Comparison of ENCODE assay signal across 10 cellular contexts in the genomic region with DNA sequence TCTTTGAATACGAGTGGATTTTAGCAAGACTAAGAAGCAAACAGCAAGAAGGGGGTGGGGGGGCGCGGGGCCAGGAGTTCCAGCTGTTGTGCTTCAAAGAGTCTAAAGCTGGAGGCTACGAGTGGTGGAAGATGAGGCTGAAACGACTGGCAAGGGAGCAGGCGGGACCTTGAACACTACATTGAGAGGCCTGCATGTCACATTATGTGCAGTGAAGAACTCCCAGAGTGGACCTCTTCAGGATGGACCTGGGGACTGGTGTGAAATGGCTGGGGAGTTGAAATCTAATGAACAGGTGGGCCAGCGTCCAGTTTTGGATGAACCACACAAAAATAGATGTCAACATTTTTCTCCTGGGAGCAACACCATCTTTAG. TPM values are rescaled to one million over a fixed set of nuclear protein-coding genes. Genes with fewer than 3 reads are reported as not detected.
DNase-seq lines count a peak whose midpoint lies in the region; ATAC-seq and TF ChIP-seq lines count a peak whose summit lies in the region.
"Had no signal": no experiment of that assay in that cellular context is flagged by ENCODE, and none has a peak within 500 bp of the region (broad histone marks: within the 10 kb centered on the region; RNA-seq: fewer than 3 reads in every experiment).

No MANE protein-coding gene starts in this region.

- H3K27ac ChIP-seq in AG04450 (ENCODE audit: low read depth, low read length) (no peak overlapping the region), H9 (ENCODE audit: insufficient read length, low read depth, low read length) (no peak overlapping the region), foreskin keratinocyte (no peak overlapping the region)
- H3K27ac ChIP-seq: neutrophil had no signal

- no peak overlapping the region for H3K18ac ChIP-seq in H9 (ENCODE audit: insufficient read length, low read depth, low read length)

- CTCF ChIA-PET in AG04450 (lab: Charles Lee), result interaction anchor here (0.6 kb wide), 1 partner anchor 14 kb away, joined by 8 read pairs; no protein-coding TSS in a partner anchor

- no peak overlapping the region for H3K14ac ChIP-seq in H9 (ENCODE audit: insufficient read depth, low read length)

- H3K4me1 Mint-ChIP-seq in H9, result peaks cover 13 to 16% of the 10 kb centered on the region in 2 experiments
- peaks cover 26% of the 10 kb centered on the region for H3K4me1 Mint-ChIP-seq in brain
- H3K4me1 Mint-ChIP-seq in nephron, result peaks cover 43% of the 10 kb centered on the region

- H3K4me1 ChIP-seq in H9 (ENCODE audit: insufficient read depth, low read length), result peaks cover 4% of the 10 kb centered on the region; the same call in 1 of the 2 replicates
- no peaks in the 10 kb centered on the region for H3K4me1 ChIP-seq in foreskin keratinocyte

- no peak overlapping the region for H3K23ac ChIP-seq in H9 (ENCODE audit: insufficient read length, low read depth, low read length)

- peak overlapping the region; percentile 49; the same call in 1 of the 2 replicates for H3K4me3 ChIP-seq in AG04450 (ENCODE audit: low read depth, low read length)

- H3K79me2 ChIP-seq in H9 (ENCODE audit: insufficient read depth, low read length), result no peaks in the 10 kb centered on the region

- no peak overlapping the region for H2BK12ac ChIP-seq in H9 (ENCODE audit: insufficient read length, low read depth, low read length)

- H3K79me1 ChIP-seq in H9 (ENCODE audit: insufficient read depth, low read depth, low read length, poor library complexity, severe bottlenecking), result no peaks in the 10 kb centered on the region

- no peak overlapping the region for H2BK120ac ChIP-seq in H9 (ENCODE audit: low read depth, low read length, poor library complexity, severe bottlenecking)

- no peak overlapping the region for H2BK5ac ChIP-seq in H9 (ENCODE audit: insufficient read length, low read length)

- ATAC-seq in HG03439 (IDR thresholded peaks at IDR 0.05; ENCODE audit: unreplicated experiment), result no peak
- ATAC-seq in GM18861 (IDR thresholded peaks at IDR 0.05; ENCODE audit: unreplicated experiment), result no peak
- ATAC-seq in foreskin keratinocyte, result no peak
- ATAC-seq: PC-3 had no signal

- no peak overlapping the region for H4K8ac ChIP-seq in H9 (replicated peaks; ENCODE audit: insufficient read length, low read depth, low read length)

- H3K23me2 ChIP-seq in H9 (ENCODE audit: insufficient read length, low read depth, low read length, poor library complexity, severe bottlenecking), result peaks cover 7% of the 10 kb centered on the region

- H3K27me3 Mint-ChIP-seq in H9 (ENCODE audit: low read depth), result peaks cover 42% of the 10 kb centered on the region
- peaks cover 15% of the 10 kb centered on the region for H3K27me3 Mint-ChIP-seq in brain
- no peaks in the 10 kb centered on the region for H3K27me3 Mint-ChIP-seq in nephron (ENCODE audit: low read depth)

- peak overlapping the region; percentile 59 for H3K4me2 ChIP-seq in H9 (ENCODE audit: insufficient read depth, insufficient read length, low read length)

- H2AFZ ChIP-seq in H9 (ENCODE audit: low read length), result no peak overlapping the region

- H2BK15ac ChIP-seq in H9 (ENCODE audit: low read depth, low read length), result no peak overlapping the region

- H3K4ac ChIP-seq in H9 (ENCODE audit: low read depth, low read length), result no peak overlapping the region

- no peak overlapping the region for H4K5ac ChIP-seq in H9 (ENCODE audit: insufficient read length, low read depth, low read length)

- H3K9ac ChIP-seq in H9 (ENCODE audit: extremely low read depth, insufficient read length, low read length), result no peak overlapping the region

- peaks cover 3% of the 10 kb centered on the region for H4K20me1 ChIP-seq in H9 (ENCODE audit: control insufficient read depth, insufficient read depth, insufficient read length)

- no peak overlapping the region for H4K91ac ChIP-seq in H9 (ENCODE audit: insufficient read length, low read depth, low read length)

- H2BK20ac ChIP-seq in H9 (ENCODE audit: low read depth, low read length, poor library complexity, severe bottlenecking), result no peak overlapping the region

- no peaks in the 10 kb centered on the region for H3K27me3 ChIP-seq in AG04450 (ENCODE audit: control insufficient read depth, insufficient read depth, low read length)
- peaks cover 13% of the 10 kb centered on the region; the same call in 1 of the 2 replicates for H3K27me3 ChIP-seq in H9 (ENCODE audit: insufficient read depth, low read length)
- no peaks in the 10 kb centered on the region for H3K27me3 ChIP-seq in foreskin keratinocyte
- H3K27me3 ChIP-seq: neutrophil had no signal

- H3K36me3 Mint-ChIP-seq in H9 (ENCODE audit: insufficient read depth in 1 of 3, low read depth in 3 of 3) (peaks cover 0 to 1% (median 0%) of the 10 kb centered on the region in 3 experiments; a peak in 1 of 7 replicates), brain (no peaks in the 10 kb centered on the region), nephron (ENCODE audit: low read depth) (peaks cover 29% of the 10 kb centered on the region)

- H3K56ac ChIP-seq in H9 (ENCODE audit: insufficient read length, low read depth, low read length), result no peak overlapping the region

- no CpG with 5 or more reads among the region's 7 CpGs for WGBS in H9 (ENCODE audit: extremely low coverage, insufficient read length, low lambda C conversion rate)

- peak overlapping the region; percentile 64 to 76; a peak in 3 of 5 replicates for H3K4me3 Mint-ChIP-seq in H9
- H3K4me3 Mint-ChIP-seq in brain, result peak overlapping the region; percentile 60 to 82 (median 73)
- H3K4me3 Mint-ChIP-seq in nephron, result peak overlapping the region; percentile 79 to 93 (median 91)

- TF ChIP-seq CTCF in AG04450 (IDR thresholded peaks at IDR 0.05; ENCODE audit: low read depth, low read length) (no peak), H9 (conservative IDR thresholded peaks at IDR 0.05) (no peak), brain (conservative IDR thresholded peaks at IDR 0.05) (no peak), nephron (IDR thresholded peaks at IDR 0.05; ENCODE audit: unreplicated experiment in 3 of 3) (no peak), foreskin keratinocyte (conservative IDR thresholded peaks at IDR 0.05) (no peak)

- H3K27ac Mint-ChIP-seq in H9 (no peak overlapping the region), brain (peak overlapping the region in 3 of 5 experiments; percentile 29 to 91 (median 75)), nephron (peak overlapping the region; percentile 86 to 99 (median 94))

- no peak overlapping the region for H3T11ph ChIP-seq in H9 (ENCODE audit: low read length)

- POLR2A ChIA-PET in AG04450 (lab: Yijun Ruan, JAX), result no interaction called here

- H2AK5ac ChIP-seq in H9 (ENCODE audit: insufficient read length, low read length), result no peak overlapping the region

- DNase-seq in AG04450 (ENCODE audit: low read depth, low spot score) (no peak), H9 (no peak), NOMO-1 treated with dmso at 0.1 percent for 144 hours (lab: John Stamatoyannopoulos, UW; ENCODE audit: unreplicated experiment) (no peak), foreskin keratinocyte (no peak)
- DNase-seq: PC-3 had no signal

- no peaks in the 10 kb centered on the region; the same call in 1 of the 2 replicates for H3K9me3 ChIP-seq in AG04450 (ENCODE audit: control insufficient read depth, insufficient read depth, low read length)
- no peaks in the 10 kb centered on the region for H3K9me3 ChIP-seq in H9 (ENCODE audit: control insufficient read depth, low read depth, low read length)
- H3K9me3 ChIP-seq: neutrophil had no signal

- H3K9me3 Mint-ChIP-seq in H9 (no peaks in the 10 kb centered on the region), brain (peaks cover 0 to 5% (median 0%) of the 10 kb centered on the region in 5 experiments), nephron (no peaks in the 10 kb centered on the region)

RNA-seq across cellular contexts. Expression of gene GPX7, which starts 1.1 kb away (rescaled TPM):
- polyA plus RNA-seq in AG04450 (2011; rRNA removed), result 14.1 and 16.9 TPM in 2 replicates
- 6.8 and 9.3 TPM in 2 replicates for polyA minus RNA-seq in AG04450 (2011; rRNA and poly(A)+ RNA removed)
- total RNA-seq in H9 (2021), result 12.1 and 12.5 TPM in 2 replicates
- polyA plus RNA-seq in brain (ENCODE audit: insufficient read depth, low read depth, low replicate concordance), result 24.6 TPM
- 2.9 and 3.9 TPM in 2 replicates for total RNA-seq in foreskin keratinocyte
- polyA plus RNA-seq in foreskin keratinocyte, result 2.9 and 4.1 TPM in 2 replicates
- total RNA-seq: PC-3 had no signal

RNA-seq across cellular contexts. Expression of gene SHISAL2A, which starts 29.7 kb away (rescaled TPM):
- polyA plus RNA-seq in AG04450 (2011; rRNA removed) (not detected in 2 replicates), brain (ENCODE audit: insufficient read depth, low read depth, low replicate concordance) (1.6 TPM), foreskin keratinocyte (0.10 TPM in 1 of 2 replicates, not detected in the other)
- polyA minus RNA-seq in AG04450 (2011; rRNA and poly(A)+ RNA removed), result not detected in 2 replicates
- total RNA-seq in H9 (2021) (0.44 and 0.90 TPM in 2 replicates), foreskin keratinocyte (not detected in 2 replicates)
- total RNA-seq: PC-3 had no signal

RNA-seq across cellular contexts. Expression of gene TUT4, which starts 50.4 kb away (rescaled TPM):
- polyA plus RNA-seq in AG04450 (2011; rRNA removed) (29.3 and 30.0 TPM in 2 replicates), brain (ENCODE audit: insufficient read depth, low read depth, low replicate concordance) (15.5 TPM), foreskin keratinocyte (15.6 and 18.1 TPM in 2 replicates)
- 19.0 and 24.3 TPM in 2 replicates for polyA minus RNA-seq in AG04450 (2011; rRNA and poly(A)+ RNA removed)
- total RNA-seq in H9 (2021) (52.6 and 59.3 TPM in 2 replicates), foreskin keratinocyte (26.5 and 29.1 TPM in 2 replicates)

Comparison
In these comparisons a context has a peak if more than half of its experiments do, and no peak if none do; other contexts are left out.
1. H3K27ac Mint-ChIP-seq: peak in brain (3 of 5) and nephron (3 of 3); none in H9 (0 of 3).
2. Peak in every context shown above with its lines, with median percentiles within 50 percentile points of each other: H3K4me3 Mint-ChIP-seq.